Comparison of ENCODE assay signal across 9 cellular contexts in genomic region chr15:60079210-60079609, GRCh38.
DNase-seq lines count a peak whose midpoint lies in the region; ATAC-seq and TF ChIP-seq lines count a peak whose summit lies in the region.
"Had no signal": no experiment of that assay in that cellular context is flagged by ENCODE, and none has a peak within 500 bp of the region (broad histone marks: within the 10 kb centered on the region; RNA-seq: fewer than 3 reads in every experiment).

No MANE protein-coding gene starts in this region.

- no peaks in the 10 kb centered on the region; the same call in 1 of the 2 replicates for H3K9me3 ChIP-seq in BE2C

- H3K4me1 ChIP-seq in BE2C: no peaks in the 10 kb centered on the region

- H3K9me3 Mint-ChIP-seq in WTC11: no peaks in the 10 kb centered on the region

- H3K4me3 ChIP-seq in BE2C (ENCODE audit: low read depth, low read length) (no peak overlapping the region), HFF-Myc (replicated peaks; ENCODE audit: low read depth, low read length) (no peak overlapping the region)

- DNase-seq in BE2C (no peak), HFF-Myc (ENCODE audit: extremely low read depth, low read depth) (no peak), WTC11 (ENCODE audit: low spot score) (no peak), iris pigment epithelial cell (ENCODE audit: low read depth) (peak; percentile 24), NCI-H1436 treated with DMSO at 0.1 percent for 48 hours (lab: John Stamatoyannopoulos, UW) (no peak), RWPE1 (ENCODE audit: low spot score) (no peak)
- DNase-seq in stimulated activated CD4-positive, alpha-beta T cell treated with anti-CD3 and anti-CD28 coated beads, Interleukin-12 subunit alpha, Interleukin-12 subunit beta, amount 100 ng/mL, for 4 hours: no peak
- DNase-seq: cerebellar nuclear complex had no signal

- peaks cover 49% of the 10 kb centered on the region for H3K27me3 ChIP-seq in BE2C

- TF ChIP-seq CTCF in BE2C (IDR thresholded peaks at IDR 0.05; ENCODE audit: low read depth, low read length) (peak; percentile 33), HFF-Myc (IDR thresholded peaks at IDR 0.05; ENCODE audit: low read depth, low read length, missing control alignments) (peak; percentile 18), WTC11 (IDR thresholded peaks at IDR 0.05) (0 out of 2 replicates have a peak, but pooled peaks have one; percentile 23), RWPE1 (conservative IDR thresholded peaks at IDR 0.05; ENCODE audit: low read depth) (no peak)

- H3K27me3 Mint-ChIP-seq in WTC11 (ENCODE audit: low read depth): no peaks in the 10 kb centered on the region

- H3K27ac ChIP-seq in RWPE1: no peak overlapping the region

- peak overlapping the region; percentile 46; the same call in 1 of the 2 replicates for H3K27ac Mint-ChIP-seq in WTC11

- no peaks in the 10 kb centered on the region for H3K36me3 Mint-ChIP-seq in WTC11

- POLR2A ChIA-PET in WTC11 (lab: Charles Lee) (interaction anchor here (1.0 kb wide), 1 partner anchor 75 kb away, joined by 3 read pairs; the partner anchor contains the start of gene FOXB1), RWPE1 (lab: Yijun Ruan, JAX; ENCODE audit: low non-redundant PET) (no interaction called here)

- no peak overlapping the region for H3K4me3 Mint-ChIP-seq in WTC11

- peaks cover 48% of the 10 kb centered on the region for H3K4me1 Mint-ChIP-seq in WTC11

- H3K36me3 ChIP-seq in BE2C: no peaks in the 10 kb centered on the region

- ATAC-seq in WTC11: peak; percentile 44
- ATAC-seq in HG03521 (IDR thresholded peaks at IDR 0.05; ENCODE audit: unreplicated experiment): no peak

- CTCF ChIA-PET in WTC11 (lab: Charles Lee): interaction anchor here (0.6 to 1.7 kb wide), 20 partner anchors 8 to 328 kb away, joined by 3 to 9 read pairs (median 4); partner anchors contain the start of gene FOXB1
- CTCF ChIA-PET in RWPE1 (lab: Yijun Ruan, JAX): interaction anchor here (0.6 to 0.7 kb wide), 3 partner anchors 48 to 1179 kb away, joined by 3 to 4 read pairs (median 3); no protein-coding TSS in a partner anchor

TF ChIP-seq in WTC11, 78 proteins besides CTCF, POLR2A, EP300 and RAD21:
- TF ChIP-seq NR3C1 (CRISPR knock-in tag; conservative IDR thresholded peaks at IDR 0.05; ENCODE audit: low read depth) (no peak), EMX1 (CRISPR knock-in tag; IDR thresholded peaks at IDR 0.05) (no peak), GTF2I (CRISPR knock-in tag; conservative IDR thresholded peaks at IDR 0.05) (no peak)
